In genomic region chr19:50921391-50922315, GRCh38 we compare ENCODE assay signal across 13 cellular contexts. TPM values are rescaled to one million over a fixed set of nuclear protein-coding genes. Genes with fewer than 3 reads are reported as not detected.
DNase-seq lines count a peak whose midpoint lies in the region; ATAC-seq, FAIRE-seq and TF ChIP-seq lines count a peak whose summit lies in the region.
"Had no signal": no experiment of that assay in that cellular context is flagged by ENCODE, and none has a peak within 500 bp of the region (broad histone marks: within the 10 kb centered on the region; RNA-seq: fewer than 3 reads in every experiment).

No MANE protein-coding gene starts in this region.

- 3 to 5% (median 4%) methylated on average over 12 of the region's 12 CpGs for WGBS in stomach, 5 donors

- POLR2A ChIA-PET in PC-3 (lab: Charles Lee; ENCODE audit: unreplicated experiment) = no interaction called here

- H3K9me2 ChIP-seq in PC-3 (replicated peaks; ENCODE audit: low read length) = no peaks in the 10 kb centered on the region

- intact Hi-C loops in PC-3 (cut with micrococcal nuclease) (loop anchor here (1.0 to 5.0 kb wide), 3 partner anchors 138 to 384 kb away; no protein-coding TSS in a partner anchor), stomach (cut with DNase I; ENCODE audit: low total_unique reads) (no loop called here)

- peak overlapping the region; percentile 32 for H2AFZ ChIP-seq in PC-3 (ENCODE audit: low read length)

- ATAC-seq in GM19023 (IDR thresholded peaks at IDR 0.05; ENCODE audit: unreplicated experiment) (peak; percentile 10), PC-3 (peak; percentile 51), GM18519 (IDR thresholded peaks at IDR 0.05; ENCODE audit: low FRiP score, unreplicated experiment) (no peak)

- DNase-seq in PC-3 (peak; percentile 38), glomerular visceral epithelial cell (ENCODE audit: extremely low spot score) (peak; percentile 28), stomach (no peak), cerebellum (ENCODE audit: low spot score) (no peak), frontal cortex (ENCODE audit: low spot score in 2 of 2) (no peak)

- H3K9ac ChIP-seq in BLaER1 treated with 17β-estradiol and CSF1 and Interleukin-3, amounts not matched to agents 10 nM and 100 nM = 0 out of 22 replicates have a peak overlapping the region, but pooled peaks of 1 of the 11 experiments have one; percentile 12
- H3K9ac ChIP-seq in PC-3 (ENCODE audit: low read length) = no peak overlapping the region

- no peaks in the 10 kb centered on the region for H3K79me2 ChIP-seq in PC-3 (ENCODE audit: low read length)

- no peaks in the 10 kb centered on the region for H4K20me1 ChIP-seq in BLaER1 treated with 17β-estradiol and CSF1 and Interleukin-3, amounts not matched to agents 10 nM and 100 nM
- no peaks in the 10 kb centered on the region for H4K20me1 ChIP-seq in PC-3 (ENCODE audit: low read length)

- no peak overlapping the region for H3K4me3 ChIP-seq in BLaER1 treated with 17β-estradiol and CSF1 and Interleukin-3, amounts not matched to agents 10 nM and 100 nM
- peak overlapping the region; percentile 36; the same call in 1 of the 2 replicates for H3K4me3 ChIP-seq in PC-3 (ENCODE audit: low read length)
- H3K4me3 ChIP-seq in stomach = no peak overlapping the region
- H3K4me3 ChIP-seq: cardiac muscle cell, gastroesophageal sphincter, skin epidermis had no signal

- CTCF ChIA-PET in PC-3 (lab: Charles Lee) = interaction anchor here (0.6 to 1.9 kb wide), 9 partner anchors 12 to 197 kb away, joined by 3 to 15 read pairs (median 5); no protein-coding TSS in a partner anchor

- H3K36me3 ChIP-seq in BLaER1 treated with 17β-estradiol and CSF1 and Interleukin-3, amounts not matched to agents 10 nM and 100 nM = no peaks in the 10 kb centered on the region
- H3K36me3 ChIP-seq in PC-3 (ENCODE audit: low read depth, low read length) = no peaks in the 10 kb centered on the region
- H3K36me3 ChIP-seq in stomach = no peaks in the 10 kb centered on the region
- H3K36me3 ChIP-seq: cardiac muscle cell, gastroesophageal sphincter had no signal

- H3K9me3 ChIP-seq in BLaER1 treated with 17β-estradiol and CSF1 and Interleukin-3, amounts not matched to agents 10 nM and 100 nM (replicated peaks in 1 of 11) = no peaks in the 10 kb centered on the region
- H3K9me3 ChIP-seq in PC-3 (ENCODE audit: low read length) = no peaks in the 10 kb centered on the region
- no peaks in the 10 kb centered on the region for H3K9me3 ChIP-seq in stomach
- H3K9me3 ChIP-seq: gastroesophageal sphincter had no signal

- H3K27ac ChIP-seq in BLaER1 treated with 17β-estradiol and CSF1 and Interleukin-3, amounts not matched to agents 10 nM and 100 nM = no peak overlapping the region
- H3K27ac ChIP-seq in PC-3 (ENCODE audit: low read length) (no peak overlapping the region), stomach (no peak overlapping the region)
- H3K27ac ChIP-seq: cardiac muscle cell, gastroesophageal sphincter, skin epidermis had no signal

- no TSS peak for BruUV-seq in PC-3 (replicated peaks; lab: Mats Ljungman, UMichigan)

- no peaks in the 10 kb centered on the region for H3K27me3 ChIP-seq in BLaER1 treated with 17β-estradiol and CSF1 and Interleukin-3, amounts not matched to agents 10 nM and 100 nM
- H3K27me3 ChIP-seq in PC-3 (ENCODE audit: low read length) (peaks cover 11% of the 10 kb centered on the region), stomach (peaks cover 0 to 63% (median 13%) of the 10 kb centered on the region in 3 donors)

- H3K4me2 ChIP-seq in BLaER1 treated with 17β-estradiol and CSF1 and Interleukin-3, amounts not matched to agents 10 nM and 100 nM = peak overlapping the region; percentile 67 to 87 (median 78)
- H3K4me2 ChIP-seq in PC-3 (ENCODE audit: low read length) = peak overlapping the region; percentile 62

- TF ChIP-seq POLR2A in stomach (IDR thresholded peaks at IDR 0.05) = no peak

- TF ChIP-seq CTCF in PC-3 (conservative IDR thresholded peaks at IDR 0.05; ENCODE audit: low read depth, low read length) = no peak
- no peak for TF ChIP-seq CTCF in stomach (IDR thresholded peaks at IDR 0.05)

- H3F3A ChIP-seq in PC-3 (ENCODE audit: low read length, unreplicated experiment) = no peaks in the 10 kb centered on the region

- FAIRE-seq in frontal cortex (lab: Jason Lieb, UNC) = no peak

- TF ChIP-seq EP300 in stomach (IDR thresholded peaks at IDR 0.05) = no peak

- peaks cover 11 to 15% (median 12%) of the 10 kb centered on the region in 10 experiments for H3K4me1 ChIP-seq in BLaER1 treated with 17β-estradiol and CSF1 and Interleukin-3, amounts not matched to agents 10 nM and 100 nM
- peaks cover 26% of the 10 kb centered on the region for H3K4me1 ChIP-seq in PC-3 (ENCODE audit: insufficient read depth, low read length)
- H3K4me1 ChIP-seq in stomach = peaks cover 0 to 11% (median 8%) of the 10 kb centered on the region in 4 donors

RNA-seq across cellular contexts. Expression of gene KLK4, which starts 10.5 kb away (rescaled TPM):
- total RNA-seq in PC-3 (2014; rRNA removed) (not detected in 2 replicates), stomach (not detected), cerebellum (1.4 TPM), frontal cortex (not detected)
- polyA plus RNA-seq in stomach = not detected
- total RNA-seq: cardiac muscle cell, gastroesophageal sphincter, mesothelial cell of epicardium, Right ventricle myocardium superior had no signal
- polyA plus RNA-seq: cardiac muscle cell had no signal

RNA-seq across cellular contexts. Expression of gene KLK5, which starts 31.2 kb away (rescaled TPM):
- 58.5 and 59.0 TPM in 2 replicates for total RNA-seq in PC-3 (2014; rRNA removed)
- not detected for total RNA-seq in stomach
- 10 to 100 TPM in 1 of 3 donors, not detected in 2; 10.4 TPM for polyA plus RNA-seq in stomach
- not detected for total RNA-seq in cerebellum
- total RNA-seq in frontal cortex = not detected
- total RNA-seq: cardiac muscle cell, Right ventricle myocardium superior had no signal
- polyA plus RNA-seq: cardiac muscle cell had no signal

RNA-seq across cellular contexts. Expression of gene KLK6, which starts 47.7 kb away (rescaled TPM):
- total RNA-seq in PC-3 (2014; rRNA removed) (73.7 and 75.0 TPM in 2 replicates), stomach (not detected), cerebellum (not detected), frontal cortex (not detected)
- polyA plus RNA-seq in stomach = 1 to 10 TPM in 1 of 3 donors, not detected in 2; 4.5 TPM
- total RNA-seq: Right ventricle myocardium superior had no signal

RNA-seq across cellular contexts. Expression of gene KLK2, which starts 48.4 kb away (rescaled TPM):
- total RNA-seq in PC-3 (2014; rRNA removed) = not detected in 2 replicates
- 10 to 100 TPM in 1 of 5 donors, not detected in 4; 94.6 TPM for total RNA-seq in stomach
- polyA plus RNA-seq in stomach = not detected
- total RNA-seq in cerebellum = 0.09 TPM
- not detected for total RNA-seq in frontal cortex
- total RNA-seq: cardiac muscle cell, gastroesophageal sphincter, mesothelial cell of epicardium, Right ventricle myocardium superior had no signal
- polyA plus RNA-seq: cardiac muscle cell had no signal

Comparison
In these comparisons a context has a peak if more than half of its experiments do, and no peak if none do; other contexts are left out.
1. DNase-seq: peak in PC-3 (single experiment) and glomerular visceral epithelial cell (single experiment); none in stomach (single experiment), cerebellum (single experiment) and frontal cortex (0 of 2).
2. RNA of gene KLK5, which starts 31.2 kb away (total RNA-seq): 58.5 to 59.0 TPM in PC-3; not detected in cerebellum (single experiment), not detected in stomach and not detected in frontal cortex (single experiment); every median in the first group is over 10 times any median in the second.
3. RNA of gene KLK6, which starts 47.7 kb away (total RNA-seq): 73.7 to 75.0 TPM in PC-3; not detected in cerebellum (single experiment), not detected in stomach and not detected in frontal cortex (single experiment); every median in the first group is over 10 times any median in the second.